Comparison of ENCODE assay signal across 10 cellular contexts in genomic region chr1:153773004-153773921, GRCh38. TPM values are rescaled to one million over a fixed set of nuclear protein-coding genes. Genes with fewer than 3 reads are reported as not detected.
DNase-seq lines count a peak whose midpoint lies in the region; ATAC-seq, FAIRE-seq and TF ChIP-seq lines count a peak whose summit lies in the region.
"Had no signal": no experiment of that assay in that cellular context is flagged by ENCODE, and none has a peak within 500 bp of the region (broad histone marks: within the 10 kb centered on the region; RNA-seq: fewer than 3 reads in every experiment).

No MANE protein-coding gene starts in this region.

- POLR2A ChIA-PET in MCF 10A (lab: Yijun Ruan, JAX), result interaction anchor here (0.7 to 1.1 kb wide), 4 partner anchors 10 to 501 kb away, joined by 3 read pairs; no protein-coding TSS in a partner anchor

- ATAC-seq in natural killer cell treated with Interleukin-12 subunit alpha and Interleukin-12 subunit beta and Interleukin-15 and Interleukin-18, amount 100 ng/mL, for 72 hours, result peak in 1 of 2 donors; percentile 1
- ATAC-seq in HG02610 (IDR thresholded peaks at IDR 0.05; ENCODE audit: unreplicated experiment), result no peak

- no peak overlapping the region for H3K4me3 Mint-ChIP-seq in MCF 10A (ENCODE audit: unreplicated experiment)
- peak overlapping the region; percentile 91 for H3K4me3 Mint-ChIP-seq in natural killer cell treated with Interleukin-12 subunit alpha and Interleukin-12 subunit beta and Interleukin-15 and Interleukin-18, amount 100 ng/mL, for 72 hours

- peaks cover 35% of the 10 kb centered on the region for H3K4me1 Mint-ChIP-seq in MCF 10A (ENCODE audit: insufficient read depth, unreplicated experiment)
- H3K4me1 Mint-ChIP-seq in natural killer cell treated with Interleukin-12 subunit alpha and Interleukin-12 subunit beta and Interleukin-15 and Interleukin-18, amount 100 ng/mL, for 72 hours (ENCODE audit: low read depth in 2 of 2), result peaks cover 37 to 42% of the 10 kb centered on the region in 2 donors

- intact Hi-C loops in MCF 10A (cut with micrococcal nuclease), result no loop called here

- H3K9me3 Mint-ChIP-seq in MCF 10A (ENCODE audit: unreplicated experiment), result no peaks in the 10 kb centered on the region
- no peaks in the 10 kb centered on the region for H3K9me3 Mint-ChIP-seq in natural killer cell treated with Interleukin-12 subunit alpha and Interleukin-12 subunit beta and Interleukin-15 and Interleukin-18, amount 100 ng/mL, for 72 hours

- no peaks in the 10 kb centered on the region for H3K27me3 Mint-ChIP-seq in MCF 10A (ENCODE audit: insufficient read depth, unreplicated experiment)
- no peaks in the 10 kb centered on the region for H3K27me3 Mint-ChIP-seq in natural killer cell treated with Interleukin-12 subunit alpha and Interleukin-12 subunit beta and Interleukin-15 and Interleukin-18, amount 100 ng/mL, for 72 hours

- 0 out of 2 replicates have a peak, but pooled peaks cover 5% of the 10 kb centered on the region for H3K36me3 ChIP-seq in ACC112 (ENCODE audit: insufficient read depth, low read length)

- H3K27ac ChIP-seq in ACC112 (ENCODE audit: low read depth, low read length), result peak overlapping the region; percentile 14; the same call in 1 of the 2 replicates

- FAIRE-seq in HTR-8/SVneo (lab: Jason Lieb, UNC), result no peak

- no peaks in the 10 kb centered on the region for H3K27me3 ChIP-seq in ACC112 (ENCODE audit: insufficient read depth, low read length)

- no peaks in the 10 kb centered on the region for H3K79me2 ChIP-seq in ACC112 (ENCODE audit: control insufficient read depth, insufficient read depth, low read length, unreplicated experiment)

- DNase-seq in KBM-7 (peak; percentile 47), MCF 10A (ENCODE audit: unreplicated experiment) (no peak), HPDE6-E6E7 (ENCODE audit: extremely low spot score) (no peak), DMS 273 treated with DMSO at 0.1 percent for 48 hours (lab: John Stamatoyannopoulos, UW) (no peak), HTR-8/SVneo (ENCODE audit: insufficient read length, low spot score) (no peak)
- peak; percentile 67 for DNase-seq in natural killer cell treated with Interleukin-12 subunit alpha and Interleukin-12 subunit beta and Interleukin-15 and Interleukin-18, amount 100 ng/mL, for 72 hours (ENCODE audit: low spot score)
- DNase-seq: activated CD4-positive, alpha-beta T cell treated with anti-CD3 and anti-CD28 coated beads for 1 hour; foreskin fibroblast had no signal

- H2AFZ ChIP-seq in ACC112 (ENCODE audit: low read length, unreplicated experiment), result no peak overlapping the region

- peaks cover 28% of the 10 kb centered on the region for H3K36me3 Mint-ChIP-seq in MCF 10A (ENCODE audit: insufficient read depth, unreplicated experiment)
- peaks cover 4% of the 10 kb centered on the region for H3K36me3 Mint-ChIP-seq in natural killer cell treated with Interleukin-12 subunit alpha and Interleukin-12 subunit beta and Interleukin-15 and Interleukin-18, amount 100 ng/mL, for 72 hours

- no peak overlapping the region for H3K4me3 ChIP-seq in ACC112 (ENCODE audit: low read depth, low read length)

- CTCF ChIA-PET in MCF 10A (lab: Yijun Ruan, JAX), result interaction anchor here (0.6 to 1.2 kb wide), 5 partner anchors 10 to 213 kb away, joined by 3 to 5 read pairs (median 3); partner anchors contain the start of gene RAB13

- peaks cover 42% of the 10 kb centered on the region for H3K4me1 ChIP-seq in ACC112 (ENCODE audit: control insufficient read depth, insufficient read depth, low read length, unreplicated experiment)

- no peak for TF ChIP-seq CTCF in MCF 10A (IDR thresholded peaks at IDR 0.05; ENCODE audit: unreplicated experiment)

- BruUV-seq in MCF 10A (replicated peaks; lab: Mats Ljungman, UMichigan), result TSS peak; percentile 72

- H3K27ac Mint-ChIP-seq in MCF 10A (ENCODE audit: low read depth, unreplicated experiment), result peak overlapping the region; percentile 68
- peak overlapping the region; percentile 84 to 92 for H3K27ac Mint-ChIP-seq in natural killer cell treated with Interleukin-12 subunit alpha and Interleukin-12 subunit beta and Interleukin-15 and Interleukin-18, amount 100 ng/mL, for 72 hours

- in situ Hi-C loops in KBM-7 (cut with MboI; ENCODE audit: low pct_unique_long_range_greater_than_20kb, low sequenced_read_pairs), result loop anchor here (10.0 kb wide), 1 partner anchor 268 kb away; no protein-coding TSS in a partner anchor

RNA-seq across cellular contexts. Expression of gene SLC27A3, which starts 1.9 kb away (rescaled TPM):
- total RNA-seq in MCF 10A (2022), result 11.1 and 12.8 TPM in 2 replicates
- 10 to 100 TPM; 33.6 to 69.9 TPM for total RNA-seq in natural killer cell treated with Interleukin-12 subunit alpha and Interleukin-12 subunit beta and Interleukin-15 and Interleukin-18, amount 100 ng/mL, for 72 hours

RNA-seq across cellular contexts. Expression of gene INTS3, which starts 45.4 kb away (rescaled TPM):
- total RNA-seq in MCF 10A (2022), result 68.7 and 88.3 TPM in 2 replicates
- 10 to 100 TPM; 42.1 to 62.0 TPM for total RNA-seq in natural killer cell treated with Interleukin-12 subunit alpha and Interleukin-12 subunit beta and Interleukin-15 and Interleukin-18, amount 100 ng/mL, for 72 hours

Comparison
In these comparisons a context has a peak if more than half of its experiments do, and no peak if none do; other contexts are left out.
1. DNase-seq: peak in KBM-7 (single experiment) and natural killer cell treated with Interleukin-12 subunit alpha and Interleukin-12 subunit beta and Interleukin-15 and Interleukin-18, amount 100 ng/mL, for 72 hours (single experiment); none in MCF 10A (single experiment), HPDE6-E6E7 (single experiment), DMS 273 treated with DMSO at 0.1 percent for 48 hours (single experiment) and HTR-8/SVneo (single experiment).